2 cellular contexts compared by ENCODE assay signal in the genomic region with DNA sequence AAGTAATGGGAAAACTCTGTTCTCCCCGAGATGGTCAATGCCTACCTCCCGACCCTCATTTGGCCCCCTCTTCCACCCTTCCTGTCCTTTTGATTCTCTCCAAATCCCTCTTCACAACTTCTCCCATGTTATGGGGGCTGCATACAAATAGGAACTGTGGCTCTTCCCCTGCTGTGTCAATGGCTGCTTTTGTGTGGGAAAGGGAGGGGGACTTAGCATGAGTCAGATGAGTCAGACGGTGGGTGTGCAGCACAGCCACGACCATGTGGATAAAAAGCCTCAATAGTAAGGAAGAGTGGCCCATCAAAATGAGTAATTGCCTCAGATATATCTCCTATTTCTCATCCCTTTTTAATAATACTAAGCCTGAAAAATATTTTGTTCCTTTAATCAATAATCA.
TF ChIP-seq lines count a peak whose summit lies in the region.

No MANE protein-coding gene starts in this region.

TF ChIP-seq in K562, 482 proteins besides CTCF, POLR2A, EP300 and RAD21 (continues in another document):
- no peak for TF ChIP-seq CREB5 (CRISPR knock-in tag; IDR thresholded peaks at IDR 0.05)
- no peak for TF ChIP-seq MTF1 (CRISPR knock-in tag; IDR thresholded peaks at IDR 0.05; ENCODE audit: borderline replicate concordance)
- no peak for TF ChIP-seq BCLAF1 (IDR thresholded peaks at IDR 0.05; ENCODE audit: borderline replicate concordance in 1 of 2, control insufficient read depth in 1 of 2, low read depth in 2 of 2, low read length in 1 of 2)
- TF ChIP-seq ZNF354B (CRISPR knock-in tag; IDR thresholded peaks at IDR 0.05): no peak
- no peak for TF ChIP-seq ILK (tag; IDR thresholded peaks at IDR 0.05; ENCODE audit: borderline replicate concordance, low read depth)
- TF ChIP-seq ETS2 (tag; IDR thresholded peaks at IDR 0.05; ENCODE audit: borderline replicate concordance, poor library complexity, severe bottlenecking): no peak
- no peak for TF ChIP-seq SMARCC2 (IDR thresholded peaks at IDR 0.05; ENCODE audit: low read depth)
- no peak for TF ChIP-seq TAF7 (tag; IDR thresholded peaks at IDR 0.05)
- TF ChIP-seq BRD9 (IDR thresholded peaks at IDR 0.05; ENCODE audit: low read depth, partially characterized antibody): no peak
- TF ChIP-seq, protein P1, sequence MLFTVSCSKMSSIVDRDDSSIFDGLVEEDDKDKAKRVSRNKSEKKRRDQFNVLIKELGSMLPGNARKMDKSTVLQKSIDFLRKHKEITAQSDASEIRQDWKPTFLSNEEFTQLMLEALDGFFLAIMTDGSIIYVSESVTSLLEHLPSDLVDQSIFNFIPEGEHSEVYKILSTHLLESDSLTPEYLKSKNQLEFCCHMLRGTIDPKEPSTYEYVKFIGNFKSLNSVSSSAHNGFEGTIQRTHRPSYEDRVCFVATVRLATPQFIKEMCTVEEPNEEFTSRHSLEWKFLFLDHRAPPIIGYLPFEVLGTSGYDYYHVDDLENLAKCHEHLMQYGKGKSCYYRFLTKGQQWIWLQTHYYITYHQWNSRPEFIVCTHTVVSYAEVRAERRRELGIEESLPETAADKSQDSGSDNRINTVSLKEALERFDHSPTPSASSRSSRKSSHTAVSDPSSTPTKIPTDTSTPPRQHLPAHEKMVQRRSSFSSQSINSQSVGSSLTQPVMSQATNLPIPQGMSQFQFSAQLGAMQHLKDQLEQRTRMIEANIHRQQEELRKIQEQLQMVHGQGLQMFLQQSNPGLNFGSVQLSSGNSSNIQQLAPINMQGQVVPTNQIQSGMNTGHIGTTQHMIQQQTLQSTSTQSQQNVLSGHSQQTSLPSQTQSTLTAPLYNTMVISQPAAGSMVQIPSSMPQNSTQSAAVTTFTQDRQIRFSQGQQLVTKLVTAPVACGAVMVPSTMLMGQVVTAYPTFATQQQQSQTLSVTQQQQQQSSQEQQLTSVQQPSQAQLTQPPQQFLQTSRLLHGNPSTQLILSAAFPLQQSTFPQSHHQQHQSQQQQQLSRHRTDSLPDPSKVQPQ (CRISPR knock-in tag; IDR thresholded peaks at IDR 0.05; ENCODE audit: borderline replicate concordance): no peak
- no peak for TF ChIP-seq NFXL1 (CRISPR knock-in tag; IDR thresholded peaks at IDR 0.05)
- TF ChIP-seq XRCC5 (IDR thresholded peaks at IDR 0.05; ENCODE audit: low read depth, low read length): no peak
- no peak for TF ChIP-seq MEF2D (tag; conservative IDR thresholded peaks at IDR 0.05; ENCODE audit: low read depth)
- no peak for TF ChIP-seq PPARD (CRISPR knock-in tag; IDR thresholded peaks at IDR 0.05)

TF ChIP-seq in neural cell, 6 proteins besides CTCF, POLR2A, EP300 and RAD21 (continued from another document):
- TF ChIP-seq POLR2AphosphoS5 (IDR thresholded peaks at IDR 0.05): no peak
- no peak for TF ChIP-seq SMC3 (conservative IDR thresholded peaks at IDR 0.05; ENCODE audit: poor library complexity)
- TF ChIP-seq REST (IDR thresholded peaks at IDR 0.05; ENCODE audit: borderline replicate concordance): no peak
TF ChIP-seq in neural cell: peak in this region for 0.
